ENCODE assay signal across 8 cellular contexts in genomic region chr17:40551874-40552768, GRCh38. TPM values are rescaled to one million over a fixed set of nuclear protein-coding genes. Genes with fewer than 3 reads are reported as not detected.
DNase-seq lines count a peak whose midpoint lies in the region; ATAC-seq and TF ChIP-seq lines count a peak whose summit lies in the region.

No MANE protein-coding gene starts in this region.

- H3K36me3 ChIP-seq in adipocyte (ENCODE audit: control insufficient read depth, insufficient read depth, low read length, severe bottlenecking), result no peaks in the 10 kb centered on the region

- H3K4me3 Mint-ChIP-seq in stimulated activated naive B cell treated with anti-CD40 and anti-IgM and Interleukin-4, amounts not matched to agents 10 μg/mL and 1 μg/mL and 100 μg/mL, for 72 hours, result peak overlapping the region; percentile 63 to 67
- H3K4me3 Mint-ChIP-seq in CD14-positive monocyte, result no peak overlapping the region

- no peak for TF ChIP-seq CTCF in CD14-positive monocyte (IDR thresholded peaks at IDR 0.05)

- peak overlapping the region; percentile 91 for H3K9ac ChIP-seq in adipocyte (ENCODE audit: low read length)

- peak; percentile 46 for DNase-seq in stimulated activated CD4-positive, alpha-beta T cell treated with anti-CD3 and anti-CD28 coated beads, Interleukin-4, amount 100 ng/mL, for 1 hour
- DNase-seq in stimulated activated CD4-positive, alpha-beta T cell treated with anti-CD3 and anti-CD28 coated beads, Interleukin-1b, Interleukin-23, amount 100 ng/mL, for 48 hours, result no peak
- DNase-seq in adipocyte (ENCODE audit: low read depth) (peak; percentile 97), inferior parietal cortex (ENCODE audit: extremely low spot score) (peak; percentile 49), CD14-positive monocyte (ENCODE audit: low spot score) (no peak)
- DNase-seq in stimulated activated naive B cell treated with anti-CD40 and anti-IgM and Interleukin-4, amounts not matched to agents 10 μg/mL and 1 μg/mL and 100 μg/mL, for 72 hours, result peak; percentile 62

- H3K9me3 Mint-ChIP-seq in stimulated activated naive B cell treated with anti-CD40 and anti-IgM and Interleukin-4, amounts not matched to agents 10 μg/mL and 1 μg/mL and 100 μg/mL, for 72 hours, result no peaks in the 10 kb centered on the region
- H3K9me3 Mint-ChIP-seq in CD14-positive monocyte, result no peaks in the 10 kb centered on the region

- H3K27ac Mint-ChIP-seq in stimulated activated naive B cell treated with anti-CD40 and anti-IgM and Interleukin-4, amounts not matched to agents 10 μg/mL and 1 μg/mL and 100 μg/mL, for 72 hours, result peak overlapping the region; percentile 100
- no peak overlapping the region for H3K27ac Mint-ChIP-seq in CD14-positive monocyte

- H3K27me3 Mint-ChIP-seq in stimulated activated naive B cell treated with anti-CD40 and anti-IgM and Interleukin-4, amounts not matched to agents 10 μg/mL and 1 μg/mL and 100 μg/mL, for 72 hours, result peaks cover 0 to 4% of the 10 kb centered on the region in 2 donors
- peaks cover 3 to 13% (median 12%) of the 10 kb centered on the region in 3 donors for H3K27me3 Mint-ChIP-seq in CD14-positive monocyte (ENCODE audit: low read depth in 3 of 3)

- peak; percentile 30 to 39 for ATAC-seq in stimulated activated naive B cell treated with anti-CD40 and anti-IgM and Interleukin-4, amounts not matched to agents 10 μg/mL and 1 μg/mL and 100 μg/mL, for 72 hours (replicated peaks)
- ATAC-seq in HG02798 (IDR thresholded peaks at IDR 0.05; ENCODE audit: poor library complexity, unreplicated experiment), result no peak
- no peak for ATAC-seq in HG03439 (IDR thresholded peaks at IDR 0.05; ENCODE audit: unreplicated experiment)

- peaks cover 92 to 100% of the 10 kb centered on the region in 2 donors for H3K4me1 Mint-ChIP-seq in stimulated activated naive B cell treated with anti-CD40 and anti-IgM and Interleukin-4, amounts not matched to agents 10 μg/mL and 1 μg/mL and 100 μg/mL, for 72 hours
- H3K4me1 Mint-ChIP-seq in CD14-positive monocyte, result peaks cover 29% of the 10 kb centered on the region

- peaks cover 95% of the 10 kb centered on the region for H3K4me1 ChIP-seq in adipocyte (ENCODE audit: control insufficient read depth, insufficient read depth, low read length)

- H3K36me3 Mint-ChIP-seq in stimulated activated naive B cell treated with anti-CD40 and anti-IgM and Interleukin-4, amounts not matched to agents 10 μg/mL and 1 μg/mL and 100 μg/mL, for 72 hours, result peaks cover 55 to 65% of the 10 kb centered on the region in 2 donors
- H3K36me3 Mint-ChIP-seq in CD14-positive monocyte, result no peaks in the 10 kb centered on the region

- H3K4me3 ChIP-seq in adipocyte (ENCODE audit: low read length), result peak overlapping the region; percentile 63

- H3K9me3 ChIP-seq in adipocyte (ENCODE audit: control insufficient read depth, low read length), result no peaks in the 10 kb centered on the region

- intact Hi-C loops in CD14-positive monocyte (cut with micrococcal nuclease), result no loop called here

- H3K27me3 ChIP-seq in adipocyte (replicated peaks; ENCODE audit: control insufficient read depth, insufficient read depth, low read length), result no peaks in the 10 kb centered on the region

RNA-seq across cellular contexts. Expression of gene CCR7, which starts 13.2 kb away (rescaled TPM):
- polyA plus RNA-seq in CD14-positive monocyte, result 1 to 10 TPM; 1.2 to 2.1 TPM

RNA-seq across cellular contexts. Expression of gene TNS4, which starts 50.7 kb away (rescaled TPM):
- not detected for polyA plus RNA-seq in CD14-positive monocyte

Comparison
In these comparisons a context has a peak if more than half of its experiments do, and no peak if none do; other contexts are left out.
1. DNase-seq: peak in stimulated activated CD4-positive, alpha-beta T cell treated with anti-CD3 and anti-CD28 coated beads, Interleukin-4, amount 100 ng/mL, for 1 hour (single experiment), adipocyte (single experiment), inferior parietal cortex (single experiment) and stimulated activated naive B cell treated with anti-CD40 and anti-IgM and Interleukin-4, amounts not matched to agents 10 μg/mL and 1 μg/mL and 100 μg/mL, for 72 hours (single experiment); none in stimulated activated CD4-positive, alpha-beta T cell treated with anti-CD3 and anti-CD28 coated beads, Interleukin-1b, Interleukin-23, amount 100 ng/mL, for 48 hours (single experiment) and CD14-positive monocyte (single experiment).
2. ATAC-seq: peak in stimulated activated naive B cell treated with anti-CD40 and anti-IgM and Interleukin-4, amounts not matched to agents 10 μg/mL and 1 μg/mL and 100 μg/mL, for 72 hours (2 of 2); none in HG02798 (single experiment) and HG03439 (single experiment).
3. H3K4me3 Mint-ChIP-seq: peak in stimulated activated naive B cell treated with anti-CD40 and anti-IgM and Interleukin-4, amounts not matched to agents 10 μg/mL and 1 μg/mL and 100 μg/mL, for 72 hours (2 of 2); none in CD14-positive monocyte (0 of 2).